ENCODE assay signal across 1 cellular context in genomic region chr2:237283136-237283928, GRCh38.
A peak's percentile ranks its signal among the peaks of the same experiment; 100 is the strongest.
TF ChIP-seq lines count a peak whose summit lies in the region.

No MANE protein-coding gene starts in this region.

TF ChIP-seq in IMR-90, 13 proteins besides CTCF, POLR2A, EP300 and RAD21:
- TF ChIP-seq CEBPB (IDR thresholded peaks at IDR 0.05; ENCODE audit: low read depth, low read length) = peak; percentile 77
- no peak for TF ChIP-seq MAFK (IDR thresholded peaks at IDR 0.05; ENCODE audit: low read depth, low read length)
- TF ChIP-seq FOS (IDR thresholded peaks at IDR 0.05; ENCODE audit: low read depth, low read length) = peak; percentile 77
- TF ChIP-seq ELK1 (IDR thresholded peaks at IDR 0.05; ENCODE audit: borderline replicate concordance, low read depth, low read length) = no peak
- TF ChIP-seq MXI1 (IDR thresholded peaks at IDR 0.05; ENCODE audit: borderline replicate concordance, low read depth, low read length) = no peak
